ENCODE assay signal across 16 cellular contexts in genomic region chr13:38888309-38888708, GRCh38.
DNase-seq lines count a peak whose midpoint lies in the region; ATAC-seq, FAIRE-seq and TF ChIP-seq lines count a peak whose summit lies in the region.
"Had no signal": no experiment of that assay in that cellular context is flagged by ENCODE, and none has a peak within 500 bp of the region (broad histone marks: within the 10 kb centered on the region; RNA-seq: fewer than 3 reads in every experiment).

No MANE protein-coding gene starts in this region.

- H3K9me3 Mint-ChIP-seq in astrocyte (ENCODE audit: unreplicated experiment) = peaks cover 5% of the 10 kb centered on the region
- no peaks in the 10 kb centered on the region for H3K9me3 Mint-ChIP-seq in T-helper 2 cell treated with Interferon-gamma antibody and Interleukin-4, amounts not matched to agents 5 μg/mL and 100 μg/mL, for 36 hours

- H3K4me3 ChIP-seq in astrocyte (ENCODE audit: insufficient read depth, low read depth, low read length) (no peak overlapping the region), keratinocyte (ENCODE audit: control insufficient read depth in 2 of 3, extremely low read depth in 1 of 3, insufficient read depth in 2 of 3, low read depth in 1 of 3, low read length in 3 of 3) (no peak overlapping the region)
- H3K4me3 ChIP-seq: psoas muscle, SK-N-MC had no signal

- H3K4me1 Mint-ChIP-seq in astrocyte (ENCODE audit: low read depth, unreplicated experiment) = peaks cover 31% of the 10 kb centered on the region
- H3K4me1 Mint-ChIP-seq in T-helper 2 cell treated with Interferon-gamma antibody and Interleukin-4, amounts not matched to agents 5 μg/mL and 100 μg/mL, for 36 hours (ENCODE audit: low read depth) = peaks cover 3% of the 10 kb centered on the region

- H3K4me2 ChIP-seq in astrocyte (ENCODE audit: low read length) (peak overlapping the region; percentile 32), keratinocyte (ENCODE audit: control insufficient read depth, extremely low read depth, insufficient read depth, low read depth, low read length) (no peak overlapping the region)

- H3K4me3 Mint-ChIP-seq in astrocyte (ENCODE audit: unreplicated experiment) = no peak overlapping the region
- H3K4me3 Mint-ChIP-seq in T-helper 2 cell treated with Interferon-gamma antibody and Interleukin-4, amounts not matched to agents 5 μg/mL and 100 μg/mL, for 36 hours = no peak overlapping the region

- H2AFZ ChIP-seq in astrocyte (ENCODE audit: low read depth, low read length) (no peak overlapping the region), keratinocyte (ENCODE audit: control insufficient read depth, low read length) (no peak overlapping the region)

- H3K36me3 Mint-ChIP-seq in astrocyte (ENCODE audit: low read depth, unreplicated experiment) = no peaks in the 10 kb centered on the region
- H3K36me3 Mint-ChIP-seq in T-helper 2 cell treated with Interferon-gamma antibody and Interleukin-4, amounts not matched to agents 5 μg/mL and 100 μg/mL, for 36 hours (ENCODE audit: low read depth) = no peaks in the 10 kb centered on the region

- no peaks in the 10 kb centered on the region for H4K20me1 ChIP-seq in astrocyte (ENCODE audit: insufficient read depth, low read length)
- no peaks in the 10 kb centered on the region for H4K20me1 ChIP-seq in keratinocyte (ENCODE audit: control insufficient read depth, extremely low read depth, insufficient read depth, low read length)

- no peaks in the 10 kb centered on the region for H3K27me3 Mint-ChIP-seq in astrocyte (ENCODE audit: low read depth, unreplicated experiment)
- H3K27me3 Mint-ChIP-seq in T-helper 2 cell treated with Interferon-gamma antibody and Interleukin-4, amounts not matched to agents 5 μg/mL and 100 μg/mL, for 36 hours (ENCODE audit: low read depth) = peaks cover 3% of the 10 kb centered on the region

- H3K36me3 ChIP-seq in astrocyte (ENCODE audit: insufficient read depth, low read length) (no peaks in the 10 kb centered on the region), keratinocyte (ENCODE audit: control insufficient read depth in 2 of 2, extremely low read depth in 1 of 2, insufficient read depth in 2 of 2, low read length in 2 of 2) (no peaks in the 10 kb centered on the region)

- peak overlapping the region; percentile 27 for H3K27ac Mint-ChIP-seq in astrocyte (ENCODE audit: unreplicated experiment)
- H3K27ac Mint-ChIP-seq in T-helper 2 cell treated with Interferon-gamma antibody and Interleukin-4, amounts not matched to agents 5 μg/mL and 100 μg/mL, for 36 hours = no peak overlapping the region

- no peaks in the 10 kb centered on the region for H3K79me2 ChIP-seq in astrocyte (ENCODE audit: insufficient read depth, low read length)
- no peaks in the 10 kb centered on the region for H3K79me2 ChIP-seq in keratinocyte (ENCODE audit: control insufficient read depth, insufficient read depth, low read length)

- peaks cover 16% of the 10 kb centered on the region for H3K4me1 ChIP-seq in astrocyte (ENCODE audit: insufficient read depth, low read length)
- peaks cover 3% of the 10 kb centered on the region for H3K4me1 ChIP-seq in keratinocyte (ENCODE audit: control insufficient read depth, extremely low read depth, insufficient read depth, low read length)
- H3K4me1 ChIP-seq: psoas muscle had no signal

- H3K9me1 ChIP-seq in keratinocyte (ENCODE audit: control insufficient read depth, extremely low read depth, insufficient read depth, low read length) = no peaks in the 10 kb centered on the region

- H3K27ac ChIP-seq in astrocyte (ENCODE audit: low read depth, low read length) = peak overlapping the region; percentile 0
- H3K27ac ChIP-seq in keratinocyte (ENCODE audit: control insufficient read depth, insufficient read depth, low read length) = no peak overlapping the region
- H3K27ac ChIP-seq: psoas muscle, SK-N-MC had no signal

- H3K9ac ChIP-seq in astrocyte (ENCODE audit: low read length) (no peak overlapping the region), keratinocyte (ENCODE audit: control insufficient read depth, extremely low read depth, insufficient read depth, low read length) (no peak overlapping the region)

- peak; percentile 77 for ATAC-seq in HG03432 (IDR thresholded peaks at IDR 0.05; ENCODE audit: unreplicated experiment)

- no peak for FAIRE-seq in astrocyte (lab: Jason Lieb, UNC)
- peak; percentile 64 for FAIRE-seq in keratinocyte (lab: Jason Lieb, UNC)
- FAIRE-seq: islet of Langerhans had no signal

- dilution Hi-C loops in keratinocyte (cut with MboI; ENCODE audit: extremely low pct_ligation_motif_present, low sequenced_read_pairs) = no loop called here

- H3K9me3 ChIP-seq in astrocyte (ENCODE audit: insufficient read depth, low read depth, low read length) = peaks cover 4% of the 10 kb centered on the region
- no peaks in the 10 kb centered on the region for H3K9me3 ChIP-seq in keratinocyte (ENCODE audit: control insufficient read depth, low read depth, low read length)
- H3K9me3 ChIP-seq: psoas muscle had no signal

- DNase-seq in EH (ENCODE audit: low read depth) (peak; percentile 8), astrocyte (ENCODE audit: low read depth) (peak; percentile 73), keratinocyte (ENCODE audit: low read depth, low spot score) (no peak), NCI-H1048 (lab: John Stamatoyannopoulos, UW) (no peak), NCI-H2081 (lab: John Stamatoyannopoulos, UW) (no peak), ecto neural progenitor cell (ENCODE audit: low spot score) (no peak)
- DNase-seq in T-helper 2 cell treated with Interferon-gamma antibody and Interleukin-4, amounts not matched to agents 5 μg/mL and 100 μg/mL, for 36 hours (ENCODE audit: low spot score) = no peak
- DNase-seq: activated CD8-positive, alpha-beta memory T cell treated with anti-CD3 and anti-CD28 coated beads, Interleukin-2, amount 50 U/mL, for 48 hours; dermis blood vessel endothelial cell; DMS79; foreskin melanocyte; psoas muscle; stimulated activated CD4-positive, alpha-beta T cell treated with anti-CD3 and anti-CD28 coated beads, Interleukin-2, amount 100 ng/mL, for 48 hours had no signal

- no peaks in the 10 kb centered on the region for H3K27me3 ChIP-seq in astrocyte (ENCODE audit: insufficient read depth, low read length)
- no peaks in the 10 kb centered on the region for H3K27me3 ChIP-seq in keratinocyte (ENCODE audit: control insufficient read depth, extremely low read depth, insufficient read depth, low read length)

- TF ChIP-seq CTCF in astrocyte (IDR thresholded peaks at IDR 0.05; ENCODE audit: insufficient read depth, low read depth, low read length) (no peak), keratinocyte (optimal IDR thresholded peaks at IDR 0.05 in 1 of 3, IDR thresholded peaks at IDR 0.05 in 1 of 3, conservative IDR thresholded peaks at IDR 0.05 in 1 of 3; ENCODE audit: extremely low read depth in 1 of 3, insufficient read depth in 2 of 3, low read length in 3 of 3) (no peak)

Comparison
In these comparisons a context has a peak if more than half of its experiments do, and no peak if none do; other contexts are left out.
1. DNase-seq: peak in EH (single experiment) and astrocyte (single experiment); none in keratinocyte (single experiment), T-helper 2 cell treated with Interferon-gamma antibody and Interleukin-4, amounts not matched to agents 5 μg/mL and 100 μg/mL, for 36 hours (single experiment), NCI-H1048 (single experiment), NCI-H2081 (0 of 2) and ecto neural progenitor cell (single experiment).